8 cellular contexts compared by ENCODE assay signal in the genomic region with DNA sequence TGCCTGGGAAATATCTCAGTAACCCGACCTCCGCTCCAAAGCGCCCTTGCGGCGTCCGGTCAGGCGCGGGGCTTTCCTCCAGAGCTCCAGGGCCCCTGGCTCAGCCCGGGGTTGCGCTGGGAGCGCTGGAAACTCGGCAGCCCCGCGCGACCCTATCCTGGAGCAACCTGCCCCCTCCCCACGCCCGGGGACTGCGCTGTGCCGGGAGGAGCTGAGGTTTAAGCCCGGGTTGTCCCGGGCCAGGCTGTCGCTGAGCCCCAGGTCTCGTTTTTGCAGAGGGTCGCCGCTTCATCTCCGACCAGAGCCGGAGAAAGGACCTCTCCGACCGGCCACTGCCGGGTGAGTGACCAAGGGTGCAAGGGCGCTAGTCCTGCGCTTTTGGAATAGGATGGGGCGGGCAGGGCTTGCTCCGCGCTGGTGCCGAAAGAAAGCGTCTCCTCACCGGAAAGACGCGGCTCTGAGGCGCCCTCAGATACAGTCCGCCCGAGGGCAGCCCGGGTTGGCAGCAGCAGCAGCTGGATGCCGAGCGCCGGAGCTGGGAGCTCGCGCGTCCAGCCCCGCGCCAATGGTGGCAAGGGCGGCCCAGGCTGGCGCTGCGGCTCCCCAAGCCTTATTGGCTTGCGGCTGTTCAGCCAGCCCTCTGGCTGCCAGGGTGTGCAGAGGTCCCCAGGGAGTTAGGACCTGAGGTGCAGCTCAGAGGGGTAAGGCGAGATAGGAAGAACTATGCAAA. TPM values are rescaled to one million over a fixed set of nuclear protein-coding genes. Genes with fewer than 3 reads are reported as not detected.
A peak's percentile ranks its signal among the peaks of the same experiment; 100 is the strongest.
DNase-seq lines count a peak whose midpoint lies in the region; ATAC-seq, FAIRE-seq and TF ChIP-seq lines count a peak whose summit lies in the region.

No MANE protein-coding gene starts in this region.

- no peak overlapping the region for H3K27ac ChIP-seq in H1 (ENCODE audit: low read depth, low read length)

- WGBS in H1 (ENCODE audit: extremely low coverage in 1 of 2, insufficient coverage in 1 of 2, insufficient read length in 1 of 2, insufficient replicate concordance in 2 of 2, low coverage in 1 of 2, low lambda C conversion rate in 2 of 2, missing lambda C conversion rate in 1 of 2), 2 experiments = 2% methylated on average over 57 of the region's 57 CpGs; no CpG with 5 or more reads in 1 of the 2 experiments

- no peaks in the 10 kb centered on the region for H3K79me2 ChIP-seq in H1 (ENCODE audit: control insufficient read depth in 1 of 2, insufficient read depth in 2 of 2, low read length in 2 of 2)

- no peaks in the 10 kb centered on the region for H3K36me3 Mint-ChIP-seq in activated CD4-positive, alpha-beta memory T cell treated with anti-CD3 and anti-CD28 coated beads, Interleukin-2, amount 10 ng/mL, durations not matched to agents 7 days and 5 days (ENCODE audit: low read depth)

- peak overlapping the region; percentile 67 to 86 for H3K4me2 ChIP-seq in H1 (ENCODE audit: insufficient read depth in 1 of 2, low read depth in 2 of 2, low read length in 2 of 2)

- peak overlapping the region; percentile 53; the same call in 1 of the 2 replicates for H3K18ac ChIP-seq in H1 (ENCODE audit: extremely low read depth, low read length)

- H3K4me1 ChIP-seq in H1 (replicated peaks in 1 of 4; ENCODE audit: control insufficient read depth in 3 of 4, insufficient read depth in 4 of 4, low read length in 3 of 4) = peaks cover 0 to 4% (median 0%) of the 10 kb centered on the region in 4 experiments; a peak in 1 of 7 replicates

- H4K5ac ChIP-seq in H1 (ENCODE audit: insufficient read length, low read depth, low read length) = no peak overlapping the region

- H3K9me3 ChIP-seq in H1 (ENCODE audit: insufficient read depth in 2 of 2, low read depth in 1 of 2, low read length in 1 of 2) = no peaks in the 10 kb centered on the region

- CTCF ChIA-PET in activated CD4-positive, alpha-beta memory T cell treated with anti-CD3 and anti-CD28 coated beads, Interleukin-2, amount 10 ng/mL, durations not matched to agents 7 days and 5 days (lab: Charles Lee) = interaction anchor here (1.0 to 1.8 kb wide), 3 partner anchors 140 to 279 kb away, joined by 3 to 7 read pairs (median 3); no protein-coding TSS in a partner anchor
- CTCF ChIA-PET in H1 (lab: Charles Lee; ENCODE audit: partially characterized antibody) = interaction anchor here (0.6 kb wide), 1 partner anchor 149 kb away, joined by 3 read pairs; no protein-coding TSS in a partner anchor

- H2AK5ac ChIP-seq in H1 (ENCODE audit: low read depth, low read length) = no peak overlapping the region

- no peak overlapping the region for H2BK15ac ChIP-seq in H1 (ENCODE audit: low read length)

- no peak overlapping the region for H3K14ac ChIP-seq in H1 (ENCODE audit: insufficient read length)

- 0 out of 4 replicates have a peak, but pooled peaks of 1 of the 2 experiments have one; percentile 1 for TF ChIP-seq RAD21 in H1 (IDR thresholded peaks at IDR 0.05 in 1 of 2, conservative IDR thresholded peaks at IDR 0.05 in 1 of 2; ENCODE audit: low read depth in 2 of 2, low read length in 2 of 2)

- DNase-seq in activated T-cell treated with anti-CD3 and anti-CD28 coated beads for 1 hour (ENCODE audit: low read depth) (peak; percentile 38), activated T-cell treated with anti-CD3 and anti-CD28 coated beads for 4 hours (no peak), NCI-H2196 (lab: John Stamatoyannopoulos, UW; ENCODE audit: unreplicated experiment) (peak; percentile 83), H1 (ENCODE audit: low read depth in 1 of 2, low spot score in 2 of 2) (peak; percentile 54 to 78), medulla oblongata (ENCODE audit: extremely low spot score) (peak; percentile 52)
- DNase-seq in activated CD4-positive, alpha-beta memory T cell treated with anti-CD3 and anti-CD28 coated beads, Interleukin-2, amount 10 ng/mL, durations not matched to agents 7 days and 5 days = peak; percentile 72
- peak; percentile 10 for DNase-seq in stimulated activated CD8-positive, alpha-beta memory T cell treated with anti-CD3 and anti-CD28 coated beads, Interleukin-12 subunit alpha, Interleukin-12 subunit beta, amount 100 ng/mL, for 24 hours (ENCODE audit: extremely low read depth)

- POLR2A ChIA-PET in activated CD4-positive, alpha-beta memory T cell treated with anti-CD3 and anti-CD28 coated beads, Interleukin-2, amount 10 ng/mL, durations not matched to agents 7 days and 5 days (lab: Charles Lee) = interaction anchor here (0.7 to 3.7 kb wide), 8 partner anchors 9 to 129 kb away, joined by 3 to 26 read pairs (median 3); a partner anchor contains a TSS
- POLR2A ChIA-PET in H1 (lab: Charles Lee; ENCODE audit: partially characterized antibody) = interaction anchor here (0.8 to 2.8 kb wide), 11 partner anchors 11 to 130 kb away, joined by 3 to 18 read pairs (median 4); a partner anchor contains a TSS

- no peaks in the 10 kb centered on the region for H4K20me1 ChIP-seq in H1 (replicated peaks in 1 of 2; ENCODE audit: control insufficient read depth in 1 of 2, insufficient read depth in 2 of 2, low read length in 2 of 2)

- H2BK20ac ChIP-seq in H1 (ENCODE audit: low read length) = no peak overlapping the region

- peaks cover 0 to 16% (median 9%) of the 10 kb centered on the region in 4 experiments; a peak in 5 of 7 replicates for H3K27me3 ChIP-seq in H1 (replicated peaks in 1 of 4; ENCODE audit: control insufficient read depth in 3 of 4, extremely low read depth in 1 of 4, insufficient read depth in 3 of 4, low read length in 3 of 4)

- H2AFZ ChIP-seq in H1 (ENCODE audit: low read length) = peak overlapping the region; percentile 70

- H3K4me1 Mint-ChIP-seq in activated CD4-positive, alpha-beta memory T cell treated with anti-CD3 and anti-CD28 coated beads, Interleukin-2, amount 10 ng/mL, durations not matched to agents 7 days and 5 days = peaks cover 10% of the 10 kb centered on the region

- TF ChIP-seq POLR2A in H1 (IDR thresholded peaks at IDR 0.05; ENCODE audit: control extremely low read depth in 1 of 2, low read depth in 2 of 2, low read length in 2 of 2) = peak in 1 of 2 experiments; percentile 65; a peak in 2 of 3 replicates

- no peak for TF ChIP-seq EP300 in H1 (IDR thresholded peaks at IDR 0.05; ENCODE audit: borderline replicate concordance in 1 of 2, low read depth in 2 of 2, low read length in 2 of 2)

- H4K91ac ChIP-seq in H1 (replicated peaks; ENCODE audit: insufficient read length, low read length) = no peak overlapping the region

- peak; percentile 95 for ATAC-seq in HG03064 (IDR thresholded peaks at IDR 0.05; ENCODE audit: low read depth, unreplicated experiment)

- H3K4ac ChIP-seq in H1 (replicated peaks; ENCODE audit: insufficient read length, low read depth, low read length) = no peak overlapping the region

- no peak for FAIRE-seq in H1 (lab: Jason Lieb, UNC)

- H3K36me3 ChIP-seq in H1 (ENCODE audit: control insufficient read depth in 2 of 4, insufficient read depth in 4 of 4, low read length in 3 of 4) = no peaks in the 10 kb centered on the region

- H2BK12ac ChIP-seq in H1 (ENCODE audit: low read depth, low read length) = no peak overlapping the region

- no peak overlapping the region for H3K56ac ChIP-seq in H1 (replicated peaks; ENCODE audit: insufficient read length, low read depth, low read length)

- no peak overlapping the region for H3K23ac ChIP-seq in H1 (ENCODE audit: insufficient read length)

- no peak for TF ChIP-seq CTCF in H1 (IDR thresholded peaks at IDR 0.05; ENCODE audit: control extremely low read depth in 1 of 3, insufficient read depth in 1 of 3, low read depth in 1 of 3, low read length in 3 of 3)

- no peak overlapping the region for H2BK5ac ChIP-seq in H1 (ENCODE audit: low read depth, low read length)

- peaks cover 21% of the 10 kb centered on the region for H3K27me3 Mint-ChIP-seq in activated CD4-positive, alpha-beta memory T cell treated with anti-CD3 and anti-CD28 coated beads, Interleukin-2, amount 10 ng/mL, durations not matched to agents 7 days and 5 days

- no peaks in the 10 kb centered on the region for H3K79me1 ChIP-seq in H1 (ENCODE audit: low read depth, low read length)

- peak overlapping the region; percentile 30 to 62 (median 35); a peak in 6 of 7 replicates for H3K9ac ChIP-seq in H1 (replicated peaks in 1 of 4; ENCODE audit: extremely low read depth in 1 of 4, low read depth in 3 of 4, low read length in 3 of 4)

- peaks cover 3% of the 10 kb centered on the region for H3K9me3 Mint-ChIP-seq in activated CD4-positive, alpha-beta memory T cell treated with anti-CD3 and anti-CD28 coated beads, Interleukin-2, amount 10 ng/mL, durations not matched to agents 7 days and 5 days

- H3K4me3 Mint-ChIP-seq in activated CD4-positive, alpha-beta memory T cell treated with anti-CD3 and anti-CD28 coated beads, Interleukin-2, amount 10 ng/mL, durations not matched to agents 7 days and 5 days = peak overlapping the region; percentile 70

- peak overlapping the region; percentile 51 to 75 (median 62) for H3K4me3 ChIP-seq in H1 (ENCODE audit: extremely low read depth in 1 of 4, insufficient read depth in 2 of 4, low read depth in 3 of 4, low read length in 4 of 4)

- H3K23me2 ChIP-seq in H1 (ENCODE audit: low read depth, low read length) = peaks cover 6% of the 10 kb centered on the region; the same call in 1 of the 2 replicates

- no peak overlapping the region for H2BK120ac ChIP-seq in H1 (replicated peaks; ENCODE audit: low read depth, low read length)

- no peak overlapping the region for H3K27ac Mint-ChIP-seq in activated CD4-positive, alpha-beta memory T cell treated with anti-CD3 and anti-CD28 coated beads, Interleukin-2, amount 10 ng/mL, durations not matched to agents 7 days and 5 days

- H4K8ac ChIP-seq in H1 (ENCODE audit: extremely low read depth, insufficient read depth, low read length) = peak overlapping the region; percentile 90; the same call in 1 of the 2 replicates

RNA-seq across cellular contexts. Expression of a gene that starts 1.5 kb away (rescaled TPM):
- 1 to 10 TPM in 1 of 2 experiments, under 1 TPM in 1; 0.88 to 1.1 TPM for total RNA-seq in activated CD4-positive, alpha-beta memory T cell treated with anti-CD3 and anti-CD28 coated beads, Interleukin-2, amount 10 ng/mL, durations not matched to agents 7 days and 5 days
- total RNA-seq in H1 (2021; fragmentation: NEBNext Ultra II Directional; extraction: Animal tissue kit (Norgen Biotek cat#: 25700)) = 0.29 and 1.3 TPM in 2 replicates
- polyA plus RNA-seq in H1 (2011; rRNA removed) = 0.38 and 1.2 TPM in 2 replicates
- polyA plus RNA-seq in H1 (2011; cell fraction: cytosol; rRNA removed) = 0.81 TPM
- polyA plus RNA-seq in H1 (2011; cell fraction: nucleus; rRNA removed) = 0.14 TPM
- 0.24 to 0.55 TPM (median 0.40 TPM) in 4 replicates for polyA plus RNA-seq in H1 (2012, experiment 1 of 2)
- not detected for polyA plus RNA-seq in H1 (2012, experiment 2 of 2)
- 0.49 TPM for polyA plus RNA-seq in H1 (2013, experiment 1 of 2)
- polyA plus RNA-seq in H1 (2013, experiment 2 of 2) = 0.64 TPM
- 0.34 and 0.47 TPM in 2 replicates for polyA minus RNA-seq in H1 (2011; rRNA and poly(A)+ RNA removed)
- not detected for polyA minus RNA-seq in H1 (2011; cell fraction: cytosol; rRNA and poly(A)+ RNA removed)
- 0.90 TPM for polyA minus RNA-seq in H1 (2011; cell fraction: nucleus; rRNA and poly(A)+ RNA removed)

RNA-seq across cellular contexts. Expression of a gene that starts 26.0 kb away (rescaled TPM):
- total RNA-seq in activated CD4-positive, alpha-beta memory T cell treated with anti-CD3 and anti-CD28 coated beads, Interleukin-2, amount 10 ng/mL, durations not matched to agents 7 days and 5 days = 10 to 100 TPM; 44.1 to 57.5 TPM
- total RNA-seq in H1 (2021; fragmentation: NEBNext Ultra II Directional; extraction: Animal tissue kit (Norgen Biotek cat#: 25700)) = 37.4 and 38.3 TPM in 2 replicates
- polyA plus RNA-seq in H1 (2011; rRNA removed) = 17.5 and 18.3 TPM in 2 replicates
- polyA plus RNA-seq in H1 (2011; cell fraction: cytosol; rRNA removed) = 11.9 TPM
- polyA plus RNA-seq in H1 (2011; cell fraction: nucleus; rRNA removed) = 3.2 TPM
- 27.0 to 47.7 TPM (median 34.8 TPM) in 4 replicates for polyA plus RNA-seq in H1 (2012, experiment 1 of 2)
- polyA plus RNA-seq in H1 (2012, experiment 2 of 2) = 3.1 TPM
- 26.0 TPM for polyA plus RNA-seq in H1 (2013, experiment 1 of 2)
- polyA plus RNA-seq in H1 (2013, experiment 2 of 2) = 32.4 TPM
- 8.6 and 12.1 TPM in 2 replicates for polyA minus RNA-seq in H1 (2011; rRNA and poly(A)+ RNA removed)
- polyA minus RNA-seq in H1 (2011; cell fraction: cytosol; rRNA and poly(A)+ RNA removed) = 49.5 TPM
- polyA minus RNA-seq in H1 (2011; cell fraction: nucleus; rRNA and poly(A)+ RNA removed) = 17.0 TPM

RNA-seq across cellular contexts. Expression of a gene that starts 26.2 kb away (rescaled TPM):
- total RNA-seq in activated CD4-positive, alpha-beta memory T cell treated with anti-CD3 and anti-CD28 coated beads, Interleukin-2, amount 10 ng/mL, durations not matched to agents 7 days and 5 days = 100 to 1,000 TPM in 1 of 2 experiments, 10 to 100 TPM in 1; 87.6 to 100 TPM
- 37.7 and 40.3 TPM in 2 replicates for total RNA-seq in H1 (2021; fragmentation: NEBNext Ultra II Directional; extraction: Animal tissue kit (Norgen Biotek cat#: 25700))
- 6.6 and 8.1 TPM in 2 replicates for polyA plus RNA-seq in H1 (2011; rRNA removed)
- 14.2 TPM for polyA plus RNA-seq in H1 (2011; cell fraction: cytosol; rRNA removed)
- 8.6 TPM for polyA plus RNA-seq in H1 (2011; cell fraction: nucleus; rRNA removed)
- polyA plus RNA-seq in H1 (2012, experiment 1 of 2) = 21.1 to 37.3 TPM (median 25.6 TPM) in 4 replicates
- polyA plus RNA-seq in H1 (2012, experiment 2 of 2) = 2.3 TPM
- 41.2 TPM for polyA plus RNA-seq in H1 (2013, experiment 1 of 2)
- 39.9 TPM for polyA plus RNA-seq in H1 (2013, experiment 2 of 2)
- 15.3 and 22.7 TPM in 2 replicates for polyA minus RNA-seq in H1 (2011; rRNA and poly(A)+ RNA removed)
- polyA minus RNA-seq in H1 (2011; cell fraction: cytosol; rRNA and poly(A)+ RNA removed) = 12.6 TPM
- polyA minus RNA-seq in H1 (2011; cell fraction: nucleus; rRNA and poly(A)+ RNA removed) = 25.6 TPM
